In the genomic region with DNA sequence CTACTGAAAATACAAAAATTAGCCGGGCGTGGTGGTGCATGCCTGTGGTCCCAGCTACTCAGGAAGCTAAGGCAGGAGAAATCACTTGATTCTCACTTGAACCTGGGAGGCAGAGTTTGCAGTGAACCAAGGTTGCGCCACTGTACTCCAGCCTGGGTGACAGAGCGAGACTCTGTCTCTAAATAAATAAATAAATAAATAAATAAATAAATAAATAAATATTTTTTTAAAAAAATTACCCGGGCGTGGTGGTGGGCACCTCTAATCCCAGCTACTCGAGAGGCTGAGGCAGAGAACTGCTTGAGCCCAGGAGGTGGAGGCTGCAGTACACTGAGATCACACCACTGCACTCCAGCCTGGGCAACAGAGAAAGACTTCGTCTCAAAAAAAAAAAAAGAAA, we compare ENCODE assay signal across 2 cellular contexts. TPM values are rescaled to one million over a fixed set of nuclear protein-coding genes. Genes with fewer than 3 reads are reported as not detected.
DNase-seq lines count a peak whose midpoint lies in the region; TF ChIP-seq lines count a peak whose summit lies in the region.
"Not testable (repeated sequence)": the region's sequence is repeated elsewhere in the genome, so short reads cannot be mapped to it uniquely, and the experiment has no call there.

No MANE protein-coding gene starts in this region.

- H3K4me1 ChIP-seq in HEK293 (ENCODE audit: control insufficient read depth, insufficient read depth, low read length), result not testable (repeated sequence)

- H3K36me3 ChIP-seq in HEK293 (ENCODE audit: control insufficient read depth in 2 of 2, insufficient read depth in 1 of 2, low read length in 2 of 2), result not testable (repeated sequence)

- not testable (repeated sequence) for H3K4me3 Mint-ChIP-seq in type B pancreatic cell

- H3K4me3 ChIP-seq in HEK293 (ENCODE audit: low read depth, low read length), result not testable (repeated sequence)

- not testable (repeated sequence) for H3K36me3 Mint-ChIP-seq in type B pancreatic cell

- CTCF ChIA-PET in HEK293 (lab: Yijun Ruan, JAX), result interaction anchor here (0.6 kb wide), 1 partner anchor 82 kb away, joined by 3 read pairs; no protein-coding TSS in a partner anchor

- H3K27ac Mint-ChIP-seq in type B pancreatic cell, result not testable (repeated sequence)

- not testable (repeated sequence) for H3K9me3 ChIP-seq in HEK293 (ENCODE audit: control insufficient read depth, insufficient read depth, low read depth, low read length)

- not testable (repeated sequence) for TF ChIP-seq CTCF in HEK293 (tag by site-specific recombination; IDR thresholded peaks at IDR 0.05); type B pancreatic cell (conservative IDR thresholded peaks at IDR 0.05)

- H3K4me1 Mint-ChIP-seq in type B pancreatic cell (ENCODE audit: unreplicated experiment), result not testable (repeated sequence)

- POLR2A ChIA-PET in HEK293 (lab: Yijun Ruan, JAX), result not testable (repeated sequence)

- H3K9me3 Mint-ChIP-seq in type B pancreatic cell, result not testable (repeated sequence)

- not testable (repeated sequence) for H3K27me3 Mint-ChIP-seq in type B pancreatic cell

- peak; percentile 18 for DNase-seq in type B pancreatic cell (ENCODE audit: extremely low spot score, unreplicated experiment)

- H3K27ac ChIP-seq in HEK293 (ENCODE audit: extremely low read depth, low read depth, low read length), result not testable (repeated sequence)

TF ChIP-seq in HEK293, 187 proteins besides CTCF, POLR2A, EP300 and RAD21:
- TF ChIP-seq, protein P1, sequence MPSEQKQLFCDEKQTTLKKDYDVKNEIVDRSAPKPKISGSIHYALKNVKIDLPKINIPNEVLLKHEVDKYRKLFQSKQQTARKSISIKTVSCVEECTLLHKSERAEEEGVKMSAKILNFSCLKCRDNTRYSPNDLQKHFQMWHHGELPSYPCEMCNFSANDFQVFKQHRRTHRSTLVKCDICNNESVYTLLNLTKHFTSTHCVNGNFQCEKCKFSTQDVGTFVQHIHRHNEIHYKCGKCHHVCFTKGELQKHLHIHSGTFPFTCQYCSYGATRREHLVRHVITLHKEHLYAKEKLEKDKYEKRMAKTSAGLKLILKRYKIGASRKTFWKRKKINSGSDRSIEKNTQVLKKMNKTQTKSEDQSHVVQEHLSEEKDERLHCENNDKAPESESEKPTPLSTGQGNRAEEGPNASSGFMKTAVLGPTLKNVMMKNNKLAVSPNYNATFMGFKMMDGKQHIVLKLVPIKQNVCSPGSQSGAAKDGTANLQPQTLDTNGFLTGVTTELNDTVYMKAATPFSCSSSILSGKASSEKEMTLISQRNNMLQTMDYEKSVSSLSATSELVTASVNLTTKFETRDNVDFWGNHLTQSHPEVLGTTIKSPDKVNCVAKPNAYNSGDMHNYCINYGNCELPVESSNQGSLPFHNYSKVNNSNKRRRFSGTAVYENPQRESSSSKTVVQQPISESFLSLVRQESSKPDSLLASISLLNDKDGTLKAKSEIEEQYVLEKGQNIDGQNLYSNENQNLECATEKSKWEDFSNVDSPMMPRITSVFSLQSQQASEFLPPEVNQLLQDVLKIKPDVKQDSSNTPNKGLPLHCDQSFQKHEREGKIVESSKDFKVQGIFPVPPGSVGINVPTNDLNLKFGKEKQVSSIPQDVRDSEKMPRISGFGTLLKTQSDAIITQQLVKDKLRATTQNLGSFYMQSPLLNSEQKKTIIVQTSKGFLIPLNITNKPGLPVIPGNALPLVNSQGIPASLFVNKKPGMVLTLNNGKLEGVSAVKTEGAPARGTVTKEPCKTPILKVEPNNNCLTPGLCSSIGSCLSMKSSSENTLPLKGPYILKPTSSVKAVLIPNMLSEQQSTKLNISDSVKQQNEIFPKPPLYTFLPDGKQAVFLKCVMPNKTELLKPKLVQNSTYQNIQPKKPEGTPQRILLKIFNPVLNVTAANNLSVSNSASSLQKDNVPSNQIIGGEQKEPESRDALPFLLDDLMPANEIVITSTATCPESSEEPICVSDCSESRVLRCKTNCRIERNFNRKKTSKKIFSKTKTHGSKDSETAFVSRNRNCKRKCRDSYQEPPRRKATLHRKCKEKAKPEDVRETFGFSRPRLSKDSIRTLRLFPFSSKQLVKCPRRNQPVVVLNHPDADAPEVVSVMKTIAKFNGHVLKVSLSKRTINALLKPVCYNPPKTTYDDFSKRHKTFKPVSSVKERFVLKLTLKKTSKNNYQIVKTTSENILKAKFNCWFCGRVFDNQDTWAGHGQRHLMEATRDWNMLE (tag by site-specific recombination; conservative IDR thresholded peaks at IDR 0.05; ENCODE audit: low read depth), result peak; percentile 62; the same call in 1 of the 2 replicates
- TF ChIP-seq ZNF654 (tag by site-specific recombination; IDR thresholded peaks at IDR 0.05; ENCODE audit: low read depth), result 0 out of 2 replicates have a peak, but pooled peaks have one; percentile 5
- TF ChIP-seq, protein P2, sequence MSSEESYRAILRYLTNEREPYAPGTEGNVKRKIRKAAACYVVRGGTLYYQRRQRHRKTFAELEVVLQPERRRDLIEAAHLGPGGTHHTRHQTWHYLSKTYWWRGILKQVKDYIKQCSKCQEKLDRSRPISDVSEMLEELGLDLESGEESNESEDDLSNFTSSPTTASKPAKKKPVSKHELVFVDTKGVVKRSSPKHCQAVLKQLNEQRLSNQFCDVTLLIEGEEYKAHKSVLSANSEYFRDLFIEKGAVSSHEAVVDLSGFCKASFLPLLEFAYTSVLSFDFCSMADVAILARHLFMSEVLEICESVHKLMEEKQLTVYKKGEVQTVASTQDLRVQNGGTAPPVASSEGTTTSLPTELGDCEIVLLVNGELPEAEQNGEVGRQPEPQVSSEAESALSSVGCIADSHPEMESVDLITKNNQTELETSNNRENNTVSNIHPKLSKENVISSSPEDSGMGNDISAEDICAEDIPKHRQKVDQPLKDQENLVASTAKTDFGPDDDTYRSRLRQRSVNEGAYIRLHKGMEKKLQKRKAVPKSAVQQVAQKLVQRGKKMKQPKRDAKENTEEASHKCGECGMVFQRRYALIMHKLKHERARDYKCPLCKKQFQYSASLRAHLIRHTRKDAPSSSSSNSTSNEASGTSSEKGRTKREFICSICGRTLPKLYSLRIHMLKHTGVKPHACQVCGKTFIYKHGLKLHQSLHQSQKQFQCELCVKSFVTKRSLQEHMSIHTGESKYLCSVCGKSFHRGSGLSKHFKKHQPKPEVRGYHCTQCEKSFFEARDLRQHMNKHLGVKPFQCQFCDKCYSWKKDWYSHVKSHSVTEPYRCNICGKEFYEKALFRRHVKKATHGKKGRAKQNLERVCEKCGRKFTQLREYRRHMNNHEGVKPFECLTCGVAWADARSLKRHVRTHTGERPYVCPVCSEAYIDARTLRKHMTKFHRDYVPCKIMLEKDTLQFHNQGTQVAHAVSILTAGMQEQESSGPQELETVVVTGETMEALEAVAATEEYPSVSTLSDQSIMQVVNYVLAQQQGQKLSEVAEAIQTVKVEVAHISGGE (tag by site-specific recombination; conservative IDR thresholded peaks at IDR 0.05; ENCODE audit: low read depth), result peak; percentile 52
- TF ChIP-seq ZNF266 (tag by site-specific recombination; IDR thresholded peaks at IDR 0.05; ENCODE audit: low read depth), result 0 out of 2 replicates have a peak, but pooled peaks have one; percentile 13
- peak; percentile 75; the same call in 1 of the 2 replicates for TF ChIP-seq ZNF394 (tag by site-specific recombination; IDR thresholded peaks at IDR 0.05; ENCODE audit: borderline replicate concordance)
- TF ChIP-seq ZNF623 (tag by site-specific recombination; IDR thresholded peaks at IDR 0.05), result peak; percentile 29
- peak; percentile 48 for TF ChIP-seq ZNF426 (tag by site-specific recombination; IDR thresholded peaks at IDR 0.05)
- 0 out of 2 replicates have a peak, but pooled peaks have one; percentile 14 for TF ChIP-seq ZXDB (tag by site-specific recombination; IDR thresholded peaks at IDR 0.05)

RNA-seq across cellular contexts. Expression of a gene that starts 12.4 kb away (rescaled TPM):
- total RNA-seq in type B pancreatic cell (ENCODE audit: low replicate concordance), result 12.6 and 15.2 TPM in 2 replicates

RNA-seq across cellular contexts. Expression of a gene that starts 46.3 kb away (rescaled TPM):
- total RNA-seq in type B pancreatic cell (ENCODE audit: low replicate concordance), result 30.0 and 37.8 TPM in 2 replicates
